Comparison of ENCODE assay signal across 9 cellular contexts in genomic region chr15:43826029-43826507, GRCh38. TPM values are rescaled to one million over a fixed set of nuclear protein-coding genes. Genes with fewer than 3 reads are reported as not detected.
DNase-seq lines count a peak whose midpoint lies in the region; ATAC-seq and TF ChIP-seq lines count a peak whose summit lies in the region.
"Had no signal": no experiment of that assay in that cellular context is flagged by ENCODE, and none has a peak within 500 bp of the region (broad histone marks: within the 10 kb centered on the region; RNA-seq: fewer than 3 reads in every experiment).

No MANE protein-coding gene starts in this region.

- peaks cover 23% of the 10 kb centered on the region for H3K9me3 Mint-ChIP-seq in GM23338

- H3K27me3 Mint-ChIP-seq in GM23338 (ENCODE audit: insufficient read depth, low read depth, poor library complexity) (peaks cover 27% of the 10 kb centered on the region), T-helper 17 cell (no peaks in the 10 kb centered on the region)

- no peak overlapping the region for H3K9ac ChIP-seq in fibroblast of lung (ENCODE audit: insufficient read depth, low read length)
- peak overlapping the region; percentile 90 for H3K9ac ChIP-seq in skeletal muscle satellite cell (ENCODE audit: low read depth, low read length)

- H3K9me3 ChIP-seq in T-helper 17 cell (ENCODE audit: control insufficient read depth, low read length, poor library complexity, severe bottlenecking) = no peaks in the 10 kb centered on the region
- no peaks in the 10 kb centered on the region for H3K9me3 ChIP-seq in fibroblast of lung (ENCODE audit: control insufficient read depth, insufficient read depth, low read depth, low read length)
- H3K9me3 ChIP-seq in skeletal muscle satellite cell (replicated peaks; ENCODE audit: low read length) = no peaks in the 10 kb centered on the region

- ATAC-seq in GM23338 = no peak
- no peak for ATAC-seq in T-helper 17 cell

- DNase-seq in GM23338 (ENCODE audit: low spot score) (no peak), T-helper 17 cell (no peak), fibroblast of lung (ENCODE audit: low read depth in 2 of 2) (no peak), islet precursor cell (no peak), NCI-H2196 (lab: John Stamatoyannopoulos, UW; ENCODE audit: unreplicated experiment) (no peak), kidney glomerular epithelial cell (lab: John Stamatoyannopoulos, UW) (no peak), NCI-H526 treated with DMSO at 0.1 percent for 48 hours (lab: John Stamatoyannopoulos, UW) (no peak)

- peak overlapping the region; percentile 83; the same call in 2 of the 3 replicates for H3K4me3 Mint-ChIP-seq in GM23338
- peak overlapping the region; percentile 91 for H3K4me3 Mint-ChIP-seq in T-helper 17 cell

- H3K4me3 ChIP-seq in GM23338 = peak overlapping the region; percentile 69
- peak overlapping the region in 2 of 4 experiments; percentile 55 to 79 for H3K4me3 ChIP-seq in fibroblast of lung (replicated peaks in 1 of 4; ENCODE audit: control extremely low read depth in 1 of 4, insufficient read depth in 1 of 4, low read depth in 3 of 4, low read length in 4 of 4)
- peak overlapping the region; percentile 88 for H3K4me3 ChIP-seq in skeletal muscle satellite cell (ENCODE audit: low read length)

- peaks cover 7% of the 10 kb centered on the region; the same call in 1 of the 2 replicates for H4K20me1 ChIP-seq in GM23338 (replicated peaks; ENCODE audit: insufficient read depth)
- H4K20me1 ChIP-seq in fibroblast of lung (ENCODE audit: control insufficient read depth, extremely low read depth, insufficient read depth, low read length) = no peaks in the 10 kb centered on the region

- H3K36me3 Mint-ChIP-seq in GM23338 (ENCODE audit: low read depth) (peaks cover 32% of the 10 kb centered on the region), T-helper 17 cell (ENCODE audit: low read depth) (no peaks in the 10 kb centered on the region)

- no peak overlapping the region for H3K27ac ChIP-seq in GM23338 (ENCODE audit: low read depth)
- H3K27ac ChIP-seq in fibroblast of lung (ENCODE audit: insufficient read depth, low read length) = peak overlapping the region; percentile 90

- H3K79me2 ChIP-seq in GM23338 (replicated peaks; ENCODE audit: insufficient read depth) = peaks cover 32% of the 10 kb centered on the region
- H3K79me2 ChIP-seq in fibroblast of lung (ENCODE audit: control insufficient read depth, insufficient read depth, low read length) = peaks cover 47% of the 10 kb centered on the region

- H3K9me2 ChIP-seq in GM23338 (ENCODE audit: insufficient read depth) = peaks cover 12% of the 10 kb centered on the region

- H3K4me1 ChIP-seq in GM23338 (ENCODE audit: insufficient read depth) = no peaks in the 10 kb centered on the region
- H3K4me1 ChIP-seq in fibroblast of lung (ENCODE audit: control insufficient read depth, extremely low read depth, insufficient read depth, low read length) = peaks cover 3% of the 10 kb centered on the region
- peaks cover 35% of the 10 kb centered on the region for H3K4me1 ChIP-seq in skeletal muscle satellite cell (ENCODE audit: control insufficient read depth, insufficient read depth, low read length)

- H3K27ac Mint-ChIP-seq in GM23338 = no peak overlapping the region
- peak overlapping the region; percentile 94 for H3K27ac Mint-ChIP-seq in T-helper 17 cell

- TF ChIP-seq CTCF in GM23338 (conservative IDR thresholded peaks at IDR 0.05; ENCODE audit: low read depth in 2 of 2) = no peak
- TF ChIP-seq CTCF in fibroblast of lung (conservative IDR thresholded peaks at IDR 0.05 in 1 of 2, IDR thresholded peaks at IDR 0.05 in 1 of 2; ENCODE audit: low read depth in 1 of 2, low read length in 2 of 2) = no peak

- H3K4me2 ChIP-seq in GM23338 (peak overlapping the region; percentile 89), fibroblast of lung (ENCODE audit: extremely low read depth, insufficient read depth, low read length) (peak overlapping the region; percentile 99), skeletal muscle satellite cell (ENCODE audit: low read length) (peak overlapping the region; percentile 98)

- H3K36me3 ChIP-seq in GM23338 (ENCODE audit: insufficient read depth) (no peaks in the 10 kb centered on the region; the same call in 1 of the 2 replicates), fibroblast of lung (ENCODE audit: control insufficient read depth, insufficient read depth, low read length) (no peaks in the 10 kb centered on the region), skeletal muscle satellite cell (ENCODE audit: insufficient read depth, low read length) (no peaks in the 10 kb centered on the region)

- H3K27me3 ChIP-seq in GM23338 (ENCODE audit: insufficient read depth) (peaks cover 15% of the 10 kb centered on the region), fibroblast of lung (ENCODE audit: control insufficient read depth, insufficient read depth, low read length) (no peaks in the 10 kb centered on the region), skeletal muscle satellite cell (ENCODE audit: control insufficient read depth, insufficient read depth, low read length) (no peaks in the 10 kb centered on the region)

- H2AFZ ChIP-seq in GM23338 (peak overlapping the region; percentile 83; the same call in 1 of the 2 replicates), fibroblast of lung (ENCODE audit: low read length) (no peak overlapping the region)

- H3K4me1 Mint-ChIP-seq in GM23338 (peaks cover 4% of the 10 kb centered on the region; the same call in 1 of the 3 replicates), T-helper 17 cell (peaks cover 40% of the 10 kb centered on the region)

- H3F3A ChIP-seq in GM23338 (replicated peaks; ENCODE audit: low read depth) = peaks cover 14% of the 10 kb centered on the region

TF ChIP-seq in GM23338, 12 proteins besides CTCF, POLR2A, EP300 and RAD21 (continues in another document):
- no peak for TF ChIP-seq NANOG (IDR thresholded peaks at IDR 0.05; ENCODE audit: borderline replicate concordance)

RNA-seq across cellular contexts. Expression of gene WDR76, which starts 0.7 kb away (rescaled TPM):
- total RNA-seq in GM23338 (2014; rRNA removed; shearing (Covaris generic)) = 14.6 and 17.8 TPM in 2 replicates
- polyA plus RNA-seq in GM23338 (2016; fragmentation: Nextera tagmentation; extraction: Ambion mirVana) (8.5 and 9.7 TPM in 2 replicates), fibroblast of lung (11.6 and 22.4 TPM in 2 replicates)
- total RNA-seq in T-helper 17 cell (10 to 100 TPM; 10.5 to 11.9 TPM), fibroblast of lung (4.6 and 5.8 TPM in 2 replicates)
- polyA plus RNA-seq in fibroblast of lung (2012) = 8.0 and 15.8 TPM in 2 replicates
- polyA minus RNA-seq in fibroblast of lung (ENCODE audit: low replicate concordance) = 4.8 and 10.8 TPM in 2 replicates
- total RNA-seq in skeletal muscle satellite cell (2012; rRNA removed) = 14.4 and 17.0 TPM in 2 replicates

RNA-seq across cellular contexts. Expression of gene MFAP1, which starts 1.6 kb away (rescaled TPM):
- total RNA-seq in GM23338 (2014; rRNA removed; shearing (Covaris generic)) = 18.4 and 24.5 TPM in 2 replicates
- 33.6 and 34.9 TPM in 2 replicates for polyA plus RNA-seq in GM23338 (2016; fragmentation: Nextera tagmentation; extraction: Ambion mirVana)
- 10 to 100 TPM in 1 of 2 donors, 1 to 10 TPM in 1; 8.9 to 12.1 TPM for total RNA-seq in T-helper 17 cell
- 28.4 and 31.1 TPM in 2 replicates for total RNA-seq in fibroblast of lung
- polyA plus RNA-seq in fibroblast of lung = 41.4 and 45.0 TPM in 2 replicates
- polyA plus RNA-seq in fibroblast of lung (2012) = 32.9 and 34.4 TPM in 2 replicates
- polyA minus RNA-seq in fibroblast of lung (ENCODE audit: low replicate concordance) = 2.7 and 5.2 TPM in 2 replicates
- total RNA-seq in skeletal muscle satellite cell (2012; rRNA removed) = 18.6 and 18.8 TPM in 2 replicates

RNA-seq across cellular contexts. Expression of gene HYPK, which starts 25.7 kb away (rescaled TPM):
- total RNA-seq in GM23338 (2014; rRNA removed; shearing (Covaris generic)) = 7.2 and 9.4 TPM in 2 replicates
- polyA plus RNA-seq in GM23338 (2016; fragmentation: Nextera tagmentation; extraction: Ambion mirVana) (39.6 and 40.1 TPM in 2 replicates), fibroblast of lung (8.7 and 12.8 TPM in 2 replicates)
- total RNA-seq in T-helper 17 cell (10 to 100 TPM; 15.7 to 22.8 TPM), fibroblast of lung (8.6 and 9.2 TPM in 2 replicates)
- 2.6 and 4.6 TPM in 2 replicates for polyA plus RNA-seq in fibroblast of lung (2012)
- polyA minus RNA-seq in fibroblast of lung (ENCODE audit: low replicate concordance) = 1.1 and 3.5 TPM in 2 replicates
- total RNA-seq in skeletal muscle satellite cell (2012; rRNA removed) = 4.1 and 8.7 TPM in 2 replicates

RNA-seq across cellular contexts. Expression of gene SERINC4, which starts 26.0 kb away (rescaled TPM):
- not detected in 2 replicates for total RNA-seq in GM23338 (2014; rRNA removed; shearing (Covaris generic))
- polyA plus RNA-seq in GM23338 (2016; fragmentation: Nextera tagmentation; extraction: Ambion mirVana) (not detected in 2 replicates), fibroblast of lung (0.06 and 0.08 TPM in 2 replicates)
- total RNA-seq in T-helper 17 cell (under 1 TPM in 1 of 2 donors, not detected in 1; 0.32 TPM), fibroblast of lung (under 0.01 and 0.17 TPM in 2 replicates)
- not detected in 2 replicates for polyA plus RNA-seq in fibroblast of lung (2012)
- polyA minus RNA-seq in fibroblast of lung (ENCODE audit: low replicate concordance) = 0.67 TPM in 1 of 2 replicates, not detected in the other
- total RNA-seq in skeletal muscle satellite cell (2012; rRNA removed) = not detected in 2 replicates
- total RNA-seq: glomerular endothelial cell had no signal

RNA-seq across cellular contexts. Expression of gene SERF2, which starts 33.9 kb away (rescaled TPM):
- total RNA-seq in GM23338 (2014; rRNA removed; shearing (Covaris generic)) = 459 and 460 TPM in 2 replicates
- polyA plus RNA-seq in GM23338 (2016; fragmentation: Nextera tagmentation; extraction: Ambion mirVana) (2,602 and 2,869 TPM in 2 replicates), fibroblast of lung (1,159 and 1,227 TPM in 2 replicates)
- total RNA-seq in T-helper 17 cell (100 to 1,000 TPM; 424 to 465 TPM), fibroblast of lung (371 and 422 TPM in 2 replicates)
- 1,277 and 1,570 TPM in 2 replicates for polyA plus RNA-seq in fibroblast of lung (2012)
- polyA minus RNA-seq in fibroblast of lung (ENCODE audit: low replicate concordance) = 712 and 895 TPM in 2 replicates
- total RNA-seq in skeletal muscle satellite cell (2012; rRNA removed) = 383 and 404 TPM in 2 replicates
